ENCODE assay signal across 1 cellular context in genomic region chr12:124620606-124621295, GRCh38.
TF ChIP-seq lines count a peak whose summit lies in the region.

No MANE protein-coding gene starts in this region.

TF ChIP-seq in GM23338, 12 proteins besides CTCF, POLR2A, EP300 and RAD21 (continued from another document):
- TF ChIP-seq, protein P1, sequence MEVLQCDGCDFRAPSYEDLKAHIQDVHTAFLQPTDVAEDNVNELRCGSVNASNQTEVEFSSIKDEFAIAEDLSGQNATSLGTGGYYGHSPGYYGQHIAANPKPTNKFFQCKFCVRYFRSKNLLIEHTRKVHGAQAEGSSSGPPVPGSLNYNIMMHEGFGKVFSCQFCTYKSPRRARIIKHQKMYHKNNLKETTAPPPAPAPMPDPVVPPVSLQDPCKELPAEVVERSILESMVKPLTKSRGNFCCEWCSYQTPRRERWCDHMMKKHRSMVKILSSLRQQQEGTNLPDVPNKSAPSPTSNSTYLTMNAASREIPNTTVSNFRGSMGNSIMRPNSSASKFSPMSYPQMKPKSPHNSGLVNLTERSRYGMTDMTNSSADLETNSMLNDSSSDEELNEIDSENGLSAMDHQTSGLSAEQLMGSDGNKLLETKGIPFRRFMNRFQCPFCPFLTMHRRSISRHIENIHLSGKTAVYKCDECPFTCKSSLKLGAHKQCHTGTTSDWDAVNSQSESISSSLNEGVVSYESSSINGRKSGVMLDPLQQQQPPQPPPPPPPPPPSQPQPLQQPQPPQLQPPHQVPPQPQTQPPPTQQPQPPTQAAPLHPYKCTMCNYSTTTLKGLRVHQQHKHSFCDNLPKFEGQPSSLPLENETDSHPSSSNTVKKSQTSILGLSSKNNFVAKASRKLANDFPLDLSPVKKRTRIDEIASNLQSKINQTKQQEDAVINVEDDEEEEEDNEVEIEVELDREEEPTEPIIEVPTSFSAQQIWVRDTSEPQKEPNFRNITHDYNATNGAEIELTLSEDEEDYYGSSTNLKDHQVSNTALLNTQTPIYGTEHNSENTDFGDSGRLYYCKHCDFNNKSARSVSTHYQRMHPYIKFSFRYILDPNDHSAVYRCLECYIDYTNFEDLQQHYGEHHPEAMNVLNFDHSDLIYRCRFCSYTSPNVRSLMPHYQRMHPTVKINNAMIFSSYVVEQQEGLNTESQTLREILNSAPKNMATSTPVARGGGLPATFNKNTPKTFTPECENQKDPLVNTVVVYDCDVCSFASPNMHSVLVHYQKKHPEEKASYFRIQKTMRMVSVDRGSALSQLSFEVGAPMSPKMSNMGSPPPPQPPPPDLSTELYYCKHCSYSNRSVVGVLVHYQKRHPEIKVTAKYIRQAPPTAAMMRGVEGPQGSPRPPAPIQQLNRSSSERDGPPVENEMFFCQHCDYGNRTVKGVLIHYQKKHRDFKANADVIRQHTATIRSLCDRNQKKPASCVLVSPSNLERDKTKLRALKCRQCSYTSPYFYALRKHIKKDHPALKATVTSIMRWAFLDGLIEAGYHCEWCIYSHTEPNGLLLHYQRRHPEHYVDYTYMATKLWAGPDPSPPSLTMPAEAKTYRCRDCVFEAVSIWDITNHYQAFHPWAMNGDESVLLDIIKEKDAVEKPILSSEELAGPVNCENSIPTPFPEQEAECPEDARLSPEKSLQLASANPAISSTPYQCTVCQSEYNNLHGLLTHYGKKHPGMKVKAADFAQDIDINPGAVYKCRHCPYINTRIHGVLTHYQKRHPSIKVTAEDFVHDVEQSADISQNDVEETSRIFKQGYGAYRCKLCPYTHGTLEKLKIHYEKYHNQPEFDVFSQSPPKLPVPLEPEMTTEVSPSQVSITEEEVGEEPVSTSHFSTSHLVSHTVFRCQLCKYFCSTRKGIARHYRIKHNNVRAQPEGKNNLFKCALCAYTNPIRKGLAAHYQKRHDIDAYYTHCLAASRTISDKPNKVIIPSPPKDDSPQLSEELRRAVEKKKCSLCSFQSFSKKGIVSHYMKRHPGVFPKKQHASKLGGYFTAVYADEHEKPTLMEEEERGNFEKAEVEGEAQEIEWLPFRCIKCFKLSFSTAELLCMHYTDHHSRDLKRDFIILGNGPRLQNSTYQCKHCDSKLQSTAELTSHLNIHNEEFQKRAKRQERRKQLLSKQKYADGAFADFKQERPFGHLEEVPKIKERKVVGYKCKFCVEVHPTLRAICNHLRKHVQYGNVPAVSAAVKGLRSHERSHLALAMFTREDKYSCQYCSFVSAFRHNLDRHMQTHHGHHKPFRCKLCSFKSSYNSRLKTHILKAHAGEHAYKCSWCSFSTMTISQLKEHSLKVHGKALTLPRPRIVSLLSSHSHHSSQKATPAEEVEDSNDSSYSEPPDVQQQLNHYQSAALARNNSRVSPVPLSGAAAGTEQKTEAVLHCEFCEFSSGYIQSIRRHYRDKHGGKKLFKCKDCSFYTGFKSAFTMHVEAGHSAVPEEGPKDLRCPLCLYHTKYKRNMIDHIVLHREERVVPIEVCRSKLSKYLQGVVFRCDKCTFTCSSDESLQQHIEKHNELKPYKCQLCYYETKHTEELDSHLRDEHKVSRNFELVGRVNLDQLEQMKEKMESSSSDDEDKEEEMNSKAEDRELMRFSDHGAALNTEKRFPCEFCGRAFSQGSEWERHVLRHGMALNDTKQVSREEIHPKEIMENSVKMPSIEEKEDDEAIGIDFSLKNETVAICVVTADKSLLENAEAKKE (CRISPR knock-in tag; IDR thresholded peaks at IDR 0.05): no peak
- no peak for TF ChIP-seq CREB1 (CRISPR knock-in tag; IDR thresholded peaks at IDR 0.05; ENCODE audit: low read depth)
- no peak for TF ChIP-seq ETS1 (IDR thresholded peaks at IDR 0.05)
- no peak for TF ChIP-seq POLR2AphosphoS5 (IDR thresholded peaks at IDR 0.05; ENCODE audit: low read depth)
- no peak for TF ChIP-seq ZNF331 (CRISPR knock-in tag; IDR thresholded peaks at IDR 0.05; ENCODE audit: low read depth)
- TF ChIP-seq NANOG (IDR thresholded peaks at IDR 0.05; ENCODE audit: borderline replicate concordance): no peak
TF ChIP-seq in GM23338: peak in this region for 0.
